ENCODE assay signal across 8 cellular contexts in the genomic region with DNA sequence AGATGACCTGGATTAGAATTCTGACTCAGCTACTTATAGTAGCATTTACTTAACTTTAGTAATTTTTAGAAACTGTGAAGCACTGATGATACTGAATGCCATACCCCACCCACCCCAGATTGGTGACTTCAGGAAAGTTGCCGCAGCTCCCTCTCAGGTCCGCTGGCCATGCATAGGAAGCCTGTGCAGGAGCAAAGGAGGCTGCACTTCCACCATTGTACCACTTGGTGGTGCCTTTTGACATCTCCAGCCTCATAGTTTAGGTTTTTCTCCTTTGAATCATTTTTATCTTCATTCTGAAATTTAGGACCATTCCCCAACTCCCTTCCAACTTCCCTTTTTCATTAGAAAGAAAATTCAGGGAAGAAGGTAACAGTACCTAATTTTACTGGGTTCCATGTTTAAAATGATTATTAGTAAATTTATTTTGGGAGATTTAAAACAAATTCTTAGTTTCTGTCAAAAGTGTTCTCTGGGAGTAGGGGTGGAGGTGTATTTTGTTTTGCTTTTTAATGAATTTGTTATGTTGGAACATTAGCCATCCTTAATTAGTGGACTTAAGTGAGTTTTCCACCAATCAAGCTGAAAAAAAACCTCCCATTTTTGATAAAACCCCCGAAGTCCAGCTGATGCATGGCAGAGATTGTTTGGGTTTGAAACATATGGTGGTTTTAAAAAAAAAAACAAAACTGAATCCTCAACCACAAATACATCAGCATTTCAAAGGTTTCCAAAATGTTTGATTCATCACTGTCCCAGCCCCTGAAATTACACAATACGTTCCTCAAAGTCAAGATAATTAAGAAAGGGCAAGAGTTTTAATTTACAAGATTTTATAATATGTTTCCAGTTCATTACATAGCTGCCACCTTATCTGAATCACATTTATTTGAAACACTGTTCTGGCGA.
DNase-seq lines count a peak whose midpoint lies in the region; ATAC-seq and TF ChIP-seq lines count a peak whose summit lies in the region.

No MANE protein-coding gene starts in this region.

- no peaks in the 10 kb centered on the region for H3K4me1 Mint-ChIP-seq in stimulated activated naive CD8-positive, alpha-beta T cell treated with anti-CD3 and anti-CD28 coated beads, Interleukin-15, amount 100 ng/mL, for 72 hours

- in situ Hi-C loops in ACHN (cut with HindIII; ENCODE audit: low pct_ligation_motif_present, low pct_unique_long_range_greater_than_20kb, low sequenced_read_pairs), result no loop called here
- in situ Hi-C loops in GM13976 (cut with MboI; ENCODE audit: low sequenced_read_pairs, unreplicated experiment), result loop anchor here (10.0 kb wide), 1 partner anchor 172 kb away; no protein-coding TSS in a partner anchor

- H2BK5ac ChIP-seq in mesendoderm (ENCODE audit: low read length), result no peak overlapping the region

- no peak overlapping the region for H3K27ac Mint-ChIP-seq in stimulated activated naive CD8-positive, alpha-beta T cell treated with anti-CD3 and anti-CD28 coated beads, Interleukin-15, amount 100 ng/mL, for 72 hours

- no peak overlapping the region for H3K4me3 ChIP-seq in mesendoderm (ENCODE audit: low read length)

- H3K4me2 ChIP-seq in mesendoderm (ENCODE audit: low read length), result no peak overlapping the region

- H2BK15ac ChIP-seq in mesendoderm (replicated peaks; ENCODE audit: low read depth), result no peak overlapping the region

- H3K79me2 ChIP-seq in mesendoderm (ENCODE audit: control insufficient read depth, insufficient read depth, low read length), result no peaks in the 10 kb centered on the region

- no peak overlapping the region for H2BK120ac ChIP-seq in mesendoderm (ENCODE audit: low read depth, low read length)

- no peak overlapping the region for H4K8ac ChIP-seq in mesendoderm (ENCODE audit: low read depth, low read length)

- no CpG with 5 or more reads among the region's 5 CpGs for WGBS in mesendoderm (ENCODE audit: extremely low coverage, insufficient coverage, low lambda C conversion rate)

- no peaks in the 10 kb centered on the region for H3K79me1 ChIP-seq in mesendoderm (ENCODE audit: low read length)

- H3K56ac ChIP-seq in mesendoderm (ENCODE audit: low read length), result no peak overlapping the region

- H3K23ac ChIP-seq in mesendoderm (ENCODE audit: low read length), result no peak overlapping the region

- H3K9me3 Mint-ChIP-seq in stimulated activated naive CD8-positive, alpha-beta T cell treated with anti-CD3 and anti-CD28 coated beads, Interleukin-15, amount 100 ng/mL, for 72 hours, result no peaks in the 10 kb centered on the region

- peaks cover 2% of the 10 kb centered on the region for H3K4me1 ChIP-seq in mesendoderm (ENCODE audit: control insufficient read depth, low read depth, low read length)

- H3K4ac ChIP-seq in mesendoderm (ENCODE audit: low read depth, low read length), result no peak overlapping the region

- H2AK5ac ChIP-seq in mesendoderm (ENCODE audit: low read length), result no peak overlapping the region

- peak; percentile 87 for ATAC-seq in HG02884 (IDR thresholded peaks at IDR 0.05; ENCODE audit: unreplicated experiment)
- no peak for ATAC-seq in stimulated activated naive CD8-positive, alpha-beta T cell treated with anti-CD3 and anti-CD28 coated beads, Interleukin-15, amount 100 ng/mL, for 72 hours

- no peaks in the 10 kb centered on the region for H3K27me3 ChIP-seq in mesendoderm (ENCODE audit: insufficient read depth, low read length, poor library complexity)

- H3K27me3 Mint-ChIP-seq in stimulated activated naive CD8-positive, alpha-beta T cell treated with anti-CD3 and anti-CD28 coated beads, Interleukin-15, amount 100 ng/mL, for 72 hours, result no peaks in the 10 kb centered on the region

- H3K4me3 Mint-ChIP-seq in stimulated activated naive CD8-positive, alpha-beta T cell treated with anti-CD3 and anti-CD28 coated beads, Interleukin-15, amount 100 ng/mL, for 72 hours, result no peak overlapping the region

- peak; percentile 80 for TF ChIP-seq CTCF in GM13976 (IDR thresholded peaks at IDR 0.05; ENCODE audit: borderline replicate concordance, control extremely low read depth, extremely low read depth, insufficient read depth, missing control alignments)

- no peak overlapping the region for H3K18ac ChIP-seq in mesendoderm (ENCODE audit: low read length)

- H3K9ac ChIP-seq in mesendoderm (ENCODE audit: low read length), result no peak overlapping the region

- H3K36me3 ChIP-seq in mesendoderm (ENCODE audit: control insufficient read depth, insufficient read depth, low read length), result no peaks in the 10 kb centered on the region

- no peak overlapping the region for H4K5ac ChIP-seq in mesendoderm (ENCODE audit: low read length)

- no peak overlapping the region for H3K27ac ChIP-seq in mesendoderm (ENCODE audit: low read depth, low read length)

- DNase-seq in ACHN, result peak; percentile 80
- peak; percentile 55 for DNase-seq in GM13976 (ENCODE audit: low spot score)
- DNase-seq in NCI-H2029 (lab: John Stamatoyannopoulos, UW), result peak; percentile 46
- DNase-seq in activated CD4-positive, CD25-positive, alpha-beta regulatory T cell treated with anti-CD3 and anti-CD28 coated beads, Interleukin-2, amount 50 U/mL, for 72 hours, result peak; percentile 43
- peak; percentile 56 for DNase-seq in ecto neural progenitor cell (ENCODE audit: low spot score)
- peak; percentile 75 for DNase-seq in mesendoderm
- peak; percentile 16 to 44 for DNase-seq in stimulated activated naive CD8-positive, alpha-beta T cell treated with anti-CD3 and anti-CD28 coated beads, Interleukin-15, amount 100 ng/mL, for 72 hours

Comparison
In these comparisons a context has a peak if more than half of its experiments do, and no peak if none do; other contexts are left out.
1. DNase-seq: peak in every context shown above with its lines; median percentile 80 in ACHN; 75 in mesendoderm; 56 in ecto neural progenitor cell; 55 in GM13976; 46 in NCI-H2029; 43 in activated CD4-positive, CD25-positive, alpha-beta regulatory T cell treated with anti-CD3 and anti-CD28 coated beads, Interleukin-2, amount 50 U/mL, for 72 hours; 30 in stimulated activated naive CD8-positive, alpha-beta T cell treated with anti-CD3 and anti-CD28 coated beads, Interleukin-15, amount 100 ng/mL, for 72 hours.